ENCODE assay signal across 15 cellular contexts in genomic region chr13:113926951-113927660, GRCh38. TPM values are rescaled to one million over a fixed set of nuclear protein-coding genes. Genes with fewer than 3 reads are reported as not detected.
DNase-seq lines count a peak whose midpoint lies in the region; ATAC-seq and TF ChIP-seq lines count a peak whose summit lies in the region.
"Had no signal": no experiment of that assay in that cellular context is flagged by ENCODE, and none has a peak within 500 bp of the region (broad histone marks: within the 10 kb centered on the region; RNA-seq: fewer than 3 reads in every experiment).

No MANE protein-coding gene starts in this region.

- no peaks in the 10 kb centered on the region for H3K79me1 ChIP-seq in H9 (ENCODE audit: insufficient read depth, low read depth, low read length, poor library complexity, severe bottlenecking)

- H3K9me3 ChIP-seq in H9 (ENCODE audit: control insufficient read depth, low read depth, low read length) (no peaks in the 10 kb centered on the region), WERI-Rb-1 (ENCODE audit: severe bottlenecking) (peaks cover 2% of the 10 kb centered on the region), right cardiac atrium (ENCODE audit: control insufficient read depth, low read length) (no peaks in the 10 kb centered on the region), spleen (peaks cover 0 to 6% (median 4%) of the 10 kb centered on the region in 8 donors), mucosa of descending colon (no peaks in the 10 kb centered on the region), thyroid gland (no peaks in the 10 kb centered on the region)

- no peak overlapping the region for H2BK20ac ChIP-seq in H9 (ENCODE audit: low read depth, low read length, poor library complexity, severe bottlenecking)

- no peak overlapping the region for H3K9ac ChIP-seq in H9 (ENCODE audit: extremely low read depth, insufficient read length, low read length)
- H3K9ac ChIP-seq: parathyroid adenoma had no signal

- H2BK120ac ChIP-seq in H9 (ENCODE audit: low read depth, low read length, poor library complexity, severe bottlenecking): no peak overlapping the region

- no peak overlapping the region for H2BK12ac ChIP-seq in H9 (ENCODE audit: insufficient read length, low read depth, low read length)

- no peak overlapping the region for H3K4me2 ChIP-seq in H9 (ENCODE audit: insufficient read depth, insufficient read length, low read length)

- H4K8ac ChIP-seq in H9 (replicated peaks; ENCODE audit: insufficient read length, low read depth, low read length): no peak overlapping the region

- no peak overlapping the region for H2BK15ac ChIP-seq in H9 (ENCODE audit: low read depth, low read length)

- no peaks in the 10 kb centered on the region for H4K20me1 ChIP-seq in H9 (ENCODE audit: control insufficient read depth, insufficient read depth, insufficient read length)

- no peak for TF ChIP-seq POLR2A in spleen (IDR thresholded peaks at IDR 0.05)
- no peak for TF ChIP-seq POLR2A in thyroid gland (IDR thresholded peaks at IDR 0.05)

- peaks cover 0 to 12% (median 0%) of the 10 kb centered on the region in 3 experiments; a peak in 2 of 7 replicates for H3K36me3 Mint-ChIP-seq in H9 (ENCODE audit: insufficient read depth in 1 of 3, low read depth in 3 of 3)

- no peak overlapping the region for H3K27ac Mint-ChIP-seq in H9
- H3K27ac Mint-ChIP-seq: activated T-helper 1 cell treated with anti-CD3 and anti-CD28 coated beads, Interleukin-12 subunit alpha, Interleukin-12 subunit beta, Interleukin-2, Interleukin-4 antibody, amounts not matched to agents 30 ng/mL and 10 ng/mL and 1 ng/mL, durations not matched to agents 14 hours and 24 hours and 36 hours had no signal

- H3K27ac ChIP-seq in H9 (ENCODE audit: insufficient read length, low read depth, low read length) (no peak overlapping the region), WERI-Rb-1 (no peak overlapping the region), right cardiac atrium (ENCODE audit: low read length) (peak overlapping the region; percentile 8), spleen (peak overlapping the region in 2 of 8 donors; percentile 16 to 51), thyroid gland (no peak overlapping the region)
- H3K27ac ChIP-seq: parathyroid adenoma had no signal

- no peak overlapping the region for H4K91ac ChIP-seq in H9 (ENCODE audit: insufficient read length, low read depth, low read length)

- DNase-seq in H9 (peak; percentile 15), WERI-Rb-1 (peak; percentile 5), right cardiac atrium (peak in 2 of 3 donors; percentile 76 to 82), spleen (peak; percentile 49), mucosa of descending colon (no peak), thyroid gland (no peak), NCI-H345 (lab: John Stamatoyannopoulos, UW) (no peak)
- DNase-seq: mesendoderm; NCI-H446; stimulated activated CD4-positive, alpha-beta T cell treated with anti-CD3 and anti-CD28 coated beads, Interleukin-1b, Interleukin-23, amount 100 ng/mL, for 48 hours had no signal

- H3K79me2 ChIP-seq in H9 (ENCODE audit: insufficient read depth, low read length): no peaks in the 10 kb centered on the region
- H3K79me2 ChIP-seq: parathyroid adenoma had no signal

- H3K4me3 ChIP-seq in WERI-Rb-1 (ENCODE audit: low read depth, low read length) (no peak overlapping the region), right cardiac atrium (ENCODE audit: low read length) (no peak overlapping the region), spleen (no peak overlapping the region), mucosa of descending colon (no peak overlapping the region), thyroid gland (replicated peaks in 1 of 3) (no peak overlapping the region)
- H3K4me3 ChIP-seq: GM12878 had no signal

- no peaks in the 10 kb centered on the region for H3K4me1 ChIP-seq in H9 (ENCODE audit: insufficient read depth, low read length)
- H3K4me1 ChIP-seq in right cardiac atrium (ENCODE audit: control insufficient read depth, insufficient read depth, low read length): peaks cover 4% of the 10 kb centered on the region
- H3K4me1 ChIP-seq in spleen: peaks cover 0 to 22% (median 5%) of the 10 kb centered on the region in 6 donors
- H3K4me1 ChIP-seq in mucosa of descending colon (ENCODE audit: low read depth): no peaks in the 10 kb centered on the region
- peaks cover 12 to 24% of the 10 kb centered on the region in 2 donors for H3K4me1 ChIP-seq in thyroid gland
- H3K4me1 ChIP-seq: parathyroid adenoma had no signal

- no peak overlapping the region for H3K23ac ChIP-seq in H9 (ENCODE audit: insufficient read length, low read depth, low read length)

- intact Hi-C loops in right cardiac atrium (cut with DNase I): no loop called here
- intact Hi-C loops in spleen (cut with DNase I; ENCODE audit: low total_unique reads): no loop called here
- intact Hi-C loops in mucosa of descending colon (cut with DNase I, micrococcal nuclease): no loop called here
- intact Hi-C loops in thyroid gland (cut with DNase I): no loop called here

- H3K14ac ChIP-seq in H9 (ENCODE audit: insufficient read depth, low read length): no peak overlapping the region; the same call in 1 of the 2 replicates

- H3K4me3 Mint-ChIP-seq in H9: no peak overlapping the region
- H3K4me3 Mint-ChIP-seq: activated T-helper 1 cell treated with anti-CD3 and anti-CD28 coated beads, Interleukin-12 subunit alpha, Interleukin-12 subunit beta, Interleukin-2, Interleukin-4 antibody, amounts not matched to agents 30 ng/mL and 10 ng/mL and 1 ng/mL, durations not matched to agents 14 hours and 24 hours and 36 hours had no signal

- no peak overlapping the region for H2AFZ ChIP-seq in H9 (ENCODE audit: low read length)
- H2AFZ ChIP-seq: parathyroid adenoma had no signal

- peaks cover 10 to 12% of the 10 kb centered on the region in 2 experiments for H3K9me3 Mint-ChIP-seq in H9

- H3K18ac ChIP-seq in H9 (ENCODE audit: insufficient read length, low read depth, low read length): no peak overlapping the region

- H3K4ac ChIP-seq in H9 (ENCODE audit: low read depth, low read length): no peak overlapping the region

- ATAC-seq in right cardiac atrium (peak; percentile 5 to 17), mucosa of descending colon (no peak), HG02588 (IDR thresholded peaks at IDR 0.05; ENCODE audit: unreplicated experiment) (no peak)
- ATAC-seq: GM12878 had no signal

- no peak overlapping the region for H4K5ac ChIP-seq in H9 (ENCODE audit: insufficient read length, low read depth, low read length)

- no peak overlapping the region for H2AK5ac ChIP-seq in H9 (ENCODE audit: insufficient read length, low read length)

- no peaks in the 10 kb centered on the region for H3K23me2 ChIP-seq in H9 (ENCODE audit: insufficient read length, low read depth, low read length, poor library complexity, severe bottlenecking)

- no peak overlapping the region for H3T11ph ChIP-seq in H9 (ENCODE audit: low read length)

- H2BK5ac ChIP-seq in H9 (ENCODE audit: insufficient read length, low read length): no peak overlapping the region

- TF ChIP-seq CTCF in H9 (conservative IDR thresholded peaks at IDR 0.05) (no peak), WERI-Rb-1 (IDR thresholded peaks at IDR 0.05; ENCODE audit: low read depth, low read length) (no peak), spleen (IDR thresholded peaks at IDR 0.05 in 8 of 11, conservative IDR thresholded peaks at IDR 0.05 in 3 of 11) (no peak), mucosa of descending colon (IDR thresholded peaks at IDR 0.05) (no peak), thyroid gland (IDR thresholded peaks at IDR 0.05) (no peak)

- H3K4me1 Mint-ChIP-seq in H9: peaks cover 11 to 13% of the 10 kb centered on the region in 2 experiments

- no peak overlapping the region for H3K56ac ChIP-seq in H9 (ENCODE audit: insufficient read length, low read depth, low read length)

- no peaks in the 10 kb centered on the region for H3K36me3 ChIP-seq in WERI-Rb-1
- H3K36me3 ChIP-seq in spleen: no peaks in the 10 kb centered on the region
- no peaks in the 10 kb centered on the region for H3K36me3 ChIP-seq in mucosa of descending colon (ENCODE audit: low read depth)
- no peaks in the 10 kb centered on the region for H3K36me3 ChIP-seq in thyroid gland

- no CpG with 5 or more reads among the region's 12 CpGs for WGBS in H9 (ENCODE audit: extremely low coverage, insufficient read length, low lambda C conversion rate)
- 56% methylated on average over 12 of the region's 12 CpGs for WGBS in right cardiac atrium
- WGBS in spleen, 5 donors: 67 to 88% (median 84%) methylated on average over 12 of the region's 12 CpGs
- WGBS in thyroid gland, 2 donors: 75 to 77% methylated on average over 10 to 12 of the region's 12 CpGs

- peaks cover 13% of the 10 kb centered on the region for H3K27me3 Mint-ChIP-seq in H9 (ENCODE audit: low read depth)

- H3K27me3 ChIP-seq in H9 (ENCODE audit: insufficient read depth, low read length) (no peaks in the 10 kb centered on the region), WERI-Rb-1 (ENCODE audit: insufficient read depth, low read depth, severe bottlenecking) (no peaks in the 10 kb centered on the region), right cardiac atrium (ENCODE audit: control insufficient read depth, insufficient read depth) (no peaks in the 10 kb centered on the region), spleen (replicated peaks in 1 of 7) (peaks cover 0 to 73% (median 0%) of the 10 kb centered on the region in 7 donors), thyroid gland (no peaks in the 10 kb centered on the region)

RNA-seq across cellular contexts. Expression of gene C13orf46, which starts 46.8 kb away (rescaled TPM):
- 0.15 and 0.55 TPM in 2 replicates for total RNA-seq in H9 (2021)
- total RNA-seq in right cardiac atrium: under 1 TPM; 0.21 to 0.76 (median 0.38) TPM
- 0.20 TPM for polyA plus RNA-seq in right cardiac atrium
- total RNA-seq in spleen: 1 to 10 TPM in 5 of 7 donors, under 1 TPM in 2; 0.83 to 4.2 (median 2.6) TPM
- polyA plus RNA-seq in spleen: under 1 TPM; 0.09 to 0.70 (median 0.13) TPM
- total RNA-seq in mucosa of descending colon: 1 to 10 TPM; 1.3 to 1.8 (median 1.6) TPM
- 1 to 10 TPM in 3 of 4 donors, under 1 TPM in 1; 0.67 to 9.4 (median 4.3) TPM for total RNA-seq in thyroid gland
- total RNA-seq: Daoy had no signal

Comparison
In these comparisons a context has a peak if more than half of its experiments do, and no peak if none do; other contexts are left out.
1. DNase-seq: peak in H9 (single experiment), WERI-Rb-1 (single experiment), right cardiac atrium (2 of 3) and spleen (single experiment); none in mucosa of descending colon (0 of 3), thyroid gland (0 of 2) and NCI-H345 (single experiment).
2. ATAC-seq: peak in right cardiac atrium (2 of 2); none in mucosa of descending colon (single experiment) and HG02588 (single experiment).